Comparison of ENCODE assay signal across 8 cellular contexts in the genomic region with DNA sequence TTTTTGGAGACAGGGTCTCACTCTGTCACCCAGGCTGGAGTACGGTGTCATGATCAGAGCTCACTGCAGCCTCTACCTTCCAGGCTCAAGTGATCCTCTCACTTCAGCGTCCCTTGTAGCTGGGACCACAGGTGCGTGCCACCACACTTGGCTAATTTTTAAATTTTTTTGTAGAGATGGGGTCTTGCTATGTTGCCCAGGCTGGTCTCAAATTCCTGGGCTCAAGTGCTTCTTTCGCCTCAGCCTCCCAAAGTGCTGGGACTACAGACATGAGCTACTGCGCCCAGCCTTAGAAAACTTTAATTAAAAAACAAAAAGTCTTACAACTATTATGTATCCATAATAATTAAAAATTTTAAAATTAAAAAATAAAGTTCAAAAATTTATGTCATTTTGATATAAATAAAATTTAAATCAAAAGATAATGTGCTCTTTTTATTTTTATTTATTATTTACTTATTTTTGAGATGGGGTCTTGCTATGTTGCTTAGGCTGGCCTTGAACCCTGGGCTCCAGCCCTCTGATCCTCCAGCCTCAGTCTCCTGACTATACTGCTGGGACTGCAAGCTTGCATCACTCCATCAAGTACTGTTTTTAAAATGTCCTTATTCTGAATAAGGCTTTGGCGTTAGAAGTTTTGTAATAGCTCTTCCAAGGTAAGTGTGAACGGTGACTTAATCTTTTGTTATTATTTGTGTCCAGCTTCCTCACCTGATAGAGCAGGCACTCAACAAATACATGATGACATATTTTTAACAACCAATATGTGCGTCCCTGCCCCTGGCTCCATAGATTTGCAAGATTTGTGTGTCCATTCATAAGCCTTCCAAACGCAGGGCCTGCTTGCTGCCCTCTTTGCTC. TPM values are rescaled to one million over a fixed set of nuclear protein-coding genes. Genes with fewer than 3 reads are reported as not detected.
DNase-seq lines count a peak whose midpoint lies in the region; ATAC-seq, FAIRE-seq and TF ChIP-seq lines count a peak whose summit lies in the region.

No MANE protein-coding gene starts in this region.

- no peaks in the 10 kb centered on the region for H3K27me3 ChIP-seq in suprapubic skin

- TF ChIP-seq EP300 in suprapubic skin (IDR thresholded peaks at IDR 0.05), result no peak

- peak overlapping the region; percentile 92 for H3K4me3 Mint-ChIP-seq in stimulated activated naive CD8-positive, alpha-beta T cell treated with anti-CD3 and anti-CD28 coated beads, Interleukin-15, Interleukin-2, amounts not matched to agents 100 ng/mL and 50 ng/mL, for 24 hours
- peak overlapping the region; percentile 95 for H3K4me3 Mint-ChIP-seq in activated naive CD8-positive, alpha-beta T cell treated with anti-CD3 and anti-CD28 coated beads, Interleukin-2, amount 50 U/mL, for 24 hours

- H3K4me3 ChIP-seq in suprapubic skin, result peak overlapping the region; percentile 63

- H3K4me1 Mint-ChIP-seq in stimulated activated naive CD8-positive, alpha-beta T cell treated with anti-CD3 and anti-CD28 coated beads, Interleukin-15, Interleukin-2, amounts not matched to agents 100 ng/mL and 50 ng/mL, for 24 hours (ENCODE audit: low read depth), result peaks cover 36% of the 10 kb centered on the region
- H3K4me1 Mint-ChIP-seq in activated naive CD8-positive, alpha-beta T cell treated with anti-CD3 and anti-CD28 coated beads, Interleukin-2, amount 50 U/mL, for 24 hours, result peaks cover 34% of the 10 kb centered on the region

- WGBS in suprapubic skin, result 67% methylated on average over 9 of the region's 9 CpGs

- H3K27ac ChIP-seq in suprapubic skin, result peak overlapping the region; percentile 97

- TF ChIP-seq CTCF in suprapubic skin (IDR thresholded peaks at IDR 0.05), result no peak

- TF ChIP-seq POLR2A in suprapubic skin (IDR thresholded peaks at IDR 0.05), result no peak

- peak overlapping the region; percentile 94 for H3K27ac Mint-ChIP-seq in stimulated activated naive CD8-positive, alpha-beta T cell treated with anti-CD3 and anti-CD28 coated beads, Interleukin-15, Interleukin-2, amounts not matched to agents 100 ng/mL and 50 ng/mL, for 24 hours
- H3K27ac Mint-ChIP-seq in activated naive CD8-positive, alpha-beta T cell treated with anti-CD3 and anti-CD28 coated beads, Interleukin-2, amount 50 U/mL, for 24 hours, result peak overlapping the region; percentile 97

- no peak for ATAC-seq in stimulated activated naive CD8-positive, alpha-beta T cell treated with anti-CD3 and anti-CD28 coated beads, Interleukin-15, Interleukin-2, amounts not matched to agents 100 U/mL and 50 U/mL, for 24 hours
- peak; percentile 1 for ATAC-seq in activated naive CD8-positive, alpha-beta T cell treated with anti-CD3 and anti-CD28 coated beads, Interleukin-2, amount 50 U/mL, for 24 hours
- ATAC-seq in HG03025 (IDR thresholded peaks at IDR 0.05; ENCODE audit: low FRiP score, unreplicated experiment) (no peak), GM18870 (IDR thresholded peaks at IDR 0.05; ENCODE audit: unreplicated experiment) (no peak), GM19324 (IDR thresholded peaks at IDR 0.05; ENCODE audit: low FRiP score, unreplicated experiment) (no peak)

- H3K9me3 ChIP-seq in suprapubic skin, result no peaks in the 10 kb centered on the region

- peaks cover 6% of the 10 kb centered on the region for H3K36me3 ChIP-seq in suprapubic skin

- DNase-seq in stimulated activated naive CD8-positive, alpha-beta T cell treated with anti-CD3 and anti-CD28 coated beads, Interleukin-15, Interleukin-2, amounts not matched to agents 100 U/mL and 50 U/mL, for 24 hours, result no peak
- no peak for DNase-seq in activated naive CD8-positive, alpha-beta T cell treated with anti-CD3 and anti-CD28 coated beads, Interleukin-2, amount 50 U/mL, for 24 hours
- DNase-seq in suprapubic skin (ENCODE audit: low spot score in 2 of 2), result peak in 1 of 2 donors; percentile 33

- FAIRE-seq in islet of Langerhans (lab: Jason Lieb, UNC), result peak; percentile 77

- no peaks in the 10 kb centered on the region for H3K27me3 Mint-ChIP-seq in stimulated activated naive CD8-positive, alpha-beta T cell treated with anti-CD3 and anti-CD28 coated beads, Interleukin-15, Interleukin-2, amounts not matched to agents 100 ng/mL and 50 ng/mL, for 24 hours
- H3K27me3 Mint-ChIP-seq in activated naive CD8-positive, alpha-beta T cell treated with anti-CD3 and anti-CD28 coated beads, Interleukin-2, amount 50 U/mL, for 24 hours, result no peaks in the 10 kb centered on the region

- H3K36me3 Mint-ChIP-seq in stimulated activated naive CD8-positive, alpha-beta T cell treated with anti-CD3 and anti-CD28 coated beads, Interleukin-15, Interleukin-2, amounts not matched to agents 100 ng/mL and 50 ng/mL, for 24 hours (ENCODE audit: low read depth), result peaks cover 34% of the 10 kb centered on the region
- H3K36me3 Mint-ChIP-seq in activated naive CD8-positive, alpha-beta T cell treated with anti-CD3 and anti-CD28 coated beads, Interleukin-2, amount 50 U/mL, for 24 hours (ENCODE audit: low read depth), result peaks cover 26% of the 10 kb centered on the region

- H3K4me1 ChIP-seq in suprapubic skin, result peaks cover 31% of the 10 kb centered on the region

- peaks cover 12% of the 10 kb centered on the region for H3K9me3 Mint-ChIP-seq in stimulated activated naive CD8-positive, alpha-beta T cell treated with anti-CD3 and anti-CD28 coated beads, Interleukin-15, Interleukin-2, amounts not matched to agents 100 ng/mL and 50 ng/mL, for 24 hours
- H3K9me3 Mint-ChIP-seq in activated naive CD8-positive, alpha-beta T cell treated with anti-CD3 and anti-CD28 coated beads, Interleukin-2, amount 50 U/mL, for 24 hours, result peaks cover 12% of the 10 kb centered on the region

RNA-seq across cellular contexts. Expression of a gene that starts 1.6 kb away (rescaled TPM):
- 10 to 100 TPM; 28.5 to 50.8 (median 34.7) TPM for total RNA-seq in suprapubic skin

RNA-seq across cellular contexts. Expression of a gene that starts 15.2 kb away (rescaled TPM):
- total RNA-seq in suprapubic skin, result 100 to 1,000 TPM in 2 of 4 donors, 10 to 100 TPM in 2; 70.2 to 166 (median 95.4) TPM

RNA-seq across cellular contexts. Expression of a gene that starts 21.3 kb away (rescaled TPM):
- total RNA-seq in suprapubic skin, result 1 to 10 TPM in 1 of 4 donors, under 1 TPM in 1, not detected in 2; 0.98 to 2.1 TPM

RNA-seq across cellular contexts. Expression of a gene that starts 22.8 kb away (rescaled TPM):
- 10 to 100 TPM; 29.9 to 69.8 (median 39.1) TPM for total RNA-seq in suprapubic skin

RNA-seq across cellular contexts. Expression of a gene that starts 46.9 kb away (rescaled TPM):
- total RNA-seq in suprapubic skin, result 10 to 100 TPM; 62.6 to 99.6 (median 65.6) TPM
